In genomic region chr19:54180691-54181091, GRCh38 we compare ENCODE assay signal across 11 cellular contexts. TPM values are rescaled to one million over a fixed set of nuclear protein-coding genes. Genes with fewer than 3 reads are reported as not detected.
"Had no signal": no experiment of that assay in that cellular context is flagged by ENCODE, and none has a peak within 500 bp of the region (broad histone marks: within the 10 kb centered on the region; RNA-seq: fewer than 3 reads in every experiment).

No MANE protein-coding gene starts in this region.

- H3K9me3 Mint-ChIP-seq: activated naive CD4-positive, alpha-beta T cell treated with anti-CD3 and anti-CD28 coated beads, Interleukin-2, amount 50 U/mL, for 72 hours; activated T-cell treated with anti-CD3 and anti-CD28 coated beads, Interleukin-2, amount 50 U/mL, for 4 hours; naive B cell had no signal

- H3K9me3 ChIP-seq: upper lobe of right lung had no signal

- H3K79me2 ChIP-seq: hepatocyte had no signal

- H3K27me3 Mint-ChIP-seq: naive B cell had no signal

- H2AFZ ChIP-seq: hepatocyte had no signal

- H3K4me1 ChIP-seq: upper lobe of right lung had no signal

- H3K4me2 ChIP-seq: hepatocyte had no signal

- ATAC-seq: activated CD4-positive, CD25-positive, alpha-beta regulatory T cell treated with anti-CD3 and anti-CD28 coated beads, Interleukin-2, amount 50 U/mL, for 24 hours; activated T-cell treated with anti-CD3 and anti-CD28 coated beads, Interleukin-2, amount 50 U/mL, for 4 hours; stimulated activated naive CD8-positive, alpha-beta T cell treated with anti-CD3 and anti-CD28 coated beads, Interleukin-15, Interleukin-2, amounts not matched to agents 100 U/mL and 50 U/mL, for 24 hours had no signal

- H3K27me3 ChIP-seq: hepatocyte, upper lobe of right lung had no signal

- DNase-seq: activated CD4-positive, alpha-beta T cell treated with anti-CD3 and anti-CD28 coated beads, Interleukin-2, amount 50 U/mL, for 4 hours; activated effector memory CD4-positive, alpha-beta T cell treated with anti-CD3 and anti-CD28 coated beads, Interleukin-2, amount 50 U/mL, for 16 hours; activated T-cell treated with anti-CD3 and anti-CD28 coated beads, Interleukin-2, amount 50 U/mL, for 4 hours; amniotic stem cell; effector CD4-positive, alpha-beta T cell; naive B cell; stimulated activated naive CD8-positive, alpha-beta T cell treated with anti-CD3 and anti-CD28 coated beads, Interleukin-15, Interleukin-2, amounts not matched to agents 100 U/mL and 50 U/mL, for 24 hours; upper lobe of right lung had no signal

- H3K27ac ChIP-seq: hepatocyte, upper lobe of right lung had no signal

- H3K4me3 Mint-ChIP-seq: activated T-cell treated with anti-CD3 and anti-CD28 coated beads, Interleukin-2, amount 50 U/mL, for 4 hours; naive B cell had no signal

- H3K4me3 ChIP-seq: hepatocyte, upper lobe of right lung had no signal

RNA-seq across cellular contexts. Expression of gene TMC4, which starts 7.7 kb away (rescaled TPM):
- total RNA-seq: activated naive CD4-positive, alpha-beta T cell treated with anti-CD3 and anti-CD28 coated beads, Interleukin-2, amount 50 U/mL, for 72 hours had no signal
